In the genomic region with DNA sequence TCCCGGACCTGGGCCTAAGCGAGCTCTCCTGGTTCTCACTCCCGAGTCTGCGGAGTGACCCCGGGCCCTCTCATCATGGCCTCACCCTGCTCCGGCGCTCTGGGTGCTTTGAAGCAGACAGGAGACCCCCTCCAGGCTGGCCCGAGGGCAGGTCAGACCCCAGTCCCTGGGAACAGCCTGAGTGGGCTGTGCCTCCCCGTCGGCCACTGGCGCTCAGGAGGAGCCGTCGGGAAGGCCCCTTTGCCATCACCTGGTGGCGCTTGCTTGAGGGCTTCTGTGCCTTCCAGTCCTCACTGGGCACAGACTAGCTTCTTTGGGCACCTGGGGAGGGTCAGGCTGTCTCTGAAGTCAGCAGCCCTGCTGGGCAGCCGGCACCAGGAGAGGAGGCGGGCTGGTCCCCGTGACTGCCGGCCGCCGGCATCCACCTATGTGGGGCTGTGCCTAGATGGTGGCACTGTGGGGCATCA, we compare ENCODE assay signal across 25 cellular contexts. TPM values are rescaled to one million over a fixed set of nuclear protein-coding genes. Genes with fewer than 3 reads are reported as not detected.
A peak's percentile ranks its signal among the peaks of the same experiment; 100 is the strongest.
DNase-seq lines count a peak whose midpoint lies in the region; ATAC-seq and TF ChIP-seq lines count a peak whose summit lies in the region.
"Had no signal": no experiment of that assay in that cellular context is flagged by ENCODE, and none has a peak within 500 bp of the region (broad histone marks: within the 10 kb centered on the region; RNA-seq: fewer than 3 reads in every experiment).

No MANE protein-coding gene starts in this region.

- peak overlapping the region in 51 of 59 donors; percentile 8 to 60 (median 40) for H3K4me3 ChIP-seq in dorsolateral prefrontal cortex
- H3K4me3 ChIP-seq: A549; BLaER1 treated with 17β-estradiol and CSF1 and Interleukin-3, amounts not matched to agents 10 nM and 100 nM; GM12878 had no signal

- TF ChIP-seq CTCF in dorsolateral prefrontal cortex (IDR thresholded peaks at IDR 0.05 in 54 of 56, conservative IDR thresholded peaks at IDR 0.05 in 2 of 56; ENCODE audit: low read depth in 1 of 56, partially characterized antibody in 56 of 56): no peak
- no peak for TF ChIP-seq CTCF in GM13976 (IDR thresholded peaks at IDR 0.05; ENCODE audit: borderline replicate concordance, control extremely low read depth, extremely low read depth, insufficient read depth, missing control alignments)
- TF ChIP-seq CTCF in GM13977 (IDR thresholded peaks at IDR 0.05; ENCODE audit: extremely low read depth, insufficient read depth, missing control alignments): no peak

- in situ Hi-C loops in GM13976 (cut with MboI; ENCODE audit: low sequenced_read_pairs, unreplicated experiment): no loop called here
- in situ Hi-C loops in GM13977 (cut with MboI; ENCODE audit: low pct_unique_long_range_greater_than_20kb, low sequenced_read_pairs, unreplicated experiment): no loop called here

- ATAC-seq in HG03457 (IDR thresholded peaks at IDR 0.05; ENCODE audit: unreplicated experiment): no peak
- ATAC-seq: A549, GM12878, HCT116, PC-3 had no signal

- DNase-seq in dorsolateral prefrontal cortex (peak in 1 of 10 donors; percentile 56), GM13976 (ENCODE audit: low spot score) (no peak), GM13977 (ENCODE audit: low spot score) (no peak)
- DNase-seq: AML-193; COR-L47; EL; GDM1; MM.1S; NCI-H2029; NCI-H446; NCI-H524 treated with DMSO at 0.1 percent for 48 hours; NCI-H82; NK-92 treated with Interleukin-12 subunit alpha and Interleukin-12 subunit beta, amount 100 ng/mL, for 24 hours; PC-3; SHP77 had no signal

- no peaks in the 10 kb centered on the region for H3K27me3 ChIP-seq in dorsolateral prefrontal cortex
- peaks cover under 1% of the 10 kb centered on the region for H3K27me3 ChIP-seq in layer of hippocampus (ENCODE audit: control insufficient read depth, insufficient read depth, low read length)

- intact Hi-C loops in dorsolateral prefrontal cortex (cut with DNase I): loop anchor here (5.0 to 10.0 kb wide), 3 partner anchors 51 to 121 kb away; no protein-coding TSS in a partner anchor

- H3K27ac ChIP-seq in angular gyrus (ENCODE audit: low read depth, low read length): peak overlapping the region; percentile 99
- H3K27ac ChIP-seq in dorsolateral prefrontal cortex: peak overlapping the region; percentile 82 to 100 (median 98)
- peak overlapping the region; percentile 99 for H3K27ac ChIP-seq in layer of hippocampus (ENCODE audit: low read depth, low read length)
- H3K27ac ChIP-seq in temporal lobe (ENCODE audit: low read depth, low read length): peak overlapping the region; percentile 99
- H3K27ac ChIP-seq: A549; BLaER1 treated with 17β-estradiol and CSF1 and Interleukin-3, amounts not matched to agents 10 nM and 100 nM; KMS-11 had no signal

RNA-seq across cellular contexts. Expression of a gene that starts 6.7 kb away (rescaled TPM):
- 100 to 1,000 TPM in 115 of 120 experiments, 10 to 100 TPM in 5; 82.1 to 191 (median 130) TPM for total RNA-seq in dorsolateral prefrontal cortex
- total RNA-seq in temporal lobe: 31.7 TPM
- total RNA-seq: RPMI7951 had no signal
